Comparison of ENCODE assay signal across 1 cellular context in genomic region chr19:30228113-30228725, GRCh38.
TF ChIP-seq lines count a peak whose summit lies in the region.

No MANE protein-coding gene starts in this region.

TF ChIP-seq in GM12878, 131 proteins besides CTCF, POLR2A, EP300 and RAD21 (continued from another document):
- TF ChIP-seq BHLHE40 (IDR thresholded peaks at IDR 0.05; ENCODE audit: borderline replicate concordance in 1 of 2, low read depth in 2 of 2, low read length in 1 of 2) (no peak), ATF3 (IDR thresholded peaks at IDR 0.05; ENCODE audit: borderline replicate concordance, extremely low read depth, low read depth, low read length) (no peak), SUZ12 (IDR thresholded peaks at IDR 0.05; ENCODE audit: unreplicated experiment) (no peak)
- TF ChIP-seq, protein P1, sequence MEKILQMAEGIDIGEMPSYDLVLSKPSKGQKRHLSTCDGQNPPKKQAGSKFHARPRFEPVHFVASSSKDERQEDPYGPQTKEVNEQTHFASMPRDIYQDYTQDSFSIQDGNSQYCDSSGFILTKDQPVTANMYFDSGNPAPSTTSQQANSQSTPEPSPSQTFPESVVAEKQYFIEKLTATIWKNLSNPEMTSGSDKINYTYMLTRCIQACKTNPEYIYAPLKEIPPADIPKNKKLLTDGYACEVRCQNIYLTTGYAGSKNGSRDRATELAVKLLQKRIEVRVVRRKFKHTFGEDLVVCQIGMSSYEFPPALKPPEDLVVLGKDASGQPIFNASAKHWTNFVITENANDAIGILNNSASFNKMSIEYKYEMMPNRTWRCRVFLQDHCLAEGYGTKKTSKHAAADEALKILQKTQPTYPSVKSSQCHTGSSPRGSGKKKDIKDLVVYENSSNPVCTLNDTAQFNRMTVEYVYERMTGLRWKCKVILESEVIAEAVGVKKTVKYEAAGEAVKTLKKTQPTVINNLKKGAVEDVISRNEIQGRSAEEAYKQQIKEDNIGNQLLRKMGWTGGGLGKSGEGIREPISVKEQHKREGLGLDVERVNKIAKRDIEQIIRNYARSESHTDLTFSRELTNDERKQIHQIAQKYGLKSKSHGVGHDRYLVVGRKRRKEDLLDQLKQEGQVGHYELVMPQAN (conservative IDR thresholded peaks at IDR 0.05): no peak
- TF ChIP-seq, protein P2, sequence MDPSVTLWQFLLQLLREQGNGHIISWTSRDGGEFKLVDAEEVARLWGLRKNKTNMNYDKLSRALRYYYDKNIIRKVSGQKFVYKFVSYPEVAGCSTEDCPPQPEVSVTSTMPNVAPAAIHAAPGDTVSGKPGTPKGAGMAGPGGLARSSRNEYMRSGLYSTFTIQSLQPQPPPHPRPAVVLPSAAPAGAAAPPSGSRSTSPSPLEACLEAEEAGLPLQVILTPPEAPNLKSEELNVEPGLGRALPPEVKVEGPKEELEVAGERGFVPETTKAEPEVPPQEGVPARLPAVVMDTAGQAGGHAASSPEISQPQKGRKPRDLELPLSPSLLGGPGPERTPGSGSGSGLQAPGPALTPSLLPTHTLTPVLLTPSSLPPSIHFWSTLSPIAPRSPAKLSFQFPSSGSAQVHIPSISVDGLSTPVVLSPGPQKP (IDR thresholded peaks at IDR 0.05; ENCODE audit: low read depth, low read length): no peak
- TF ChIP-seq, protein P3, sequence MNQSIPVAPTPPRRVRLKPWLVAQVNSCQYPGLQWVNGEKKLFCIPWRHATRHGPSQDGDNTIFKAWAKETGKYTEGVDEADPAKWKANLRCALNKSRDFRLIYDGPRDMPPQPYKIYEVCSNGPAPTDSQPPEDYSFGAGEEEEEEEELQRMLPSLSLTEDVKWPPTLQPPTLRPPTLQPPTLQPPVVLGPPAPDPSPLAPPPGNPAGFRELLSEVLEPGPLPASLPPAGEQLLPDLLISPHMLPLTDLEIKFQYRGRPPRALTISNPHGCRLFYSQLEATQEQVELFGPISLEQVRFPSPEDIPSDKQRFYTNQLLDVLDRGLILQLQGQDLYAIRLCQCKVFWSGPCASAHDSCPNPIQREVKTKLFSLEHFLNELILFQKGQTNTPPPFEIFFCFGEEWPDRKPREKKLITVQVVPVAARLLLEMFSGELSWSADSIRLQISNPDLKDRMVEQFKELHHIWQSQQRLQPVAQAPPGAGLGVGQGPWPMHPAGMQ (IDR thresholded peaks at IDR 0.05; ENCODE audit: borderline replicate concordance): no peak
